In genomic region chr9:116162241-116162781, GRCh38 we compare ENCODE assay signal across 1 cellular context.
A peak's percentile ranks its signal among the peaks of the same experiment; 100 is the strongest.
TF ChIP-seq lines count a peak whose summit lies in the region.

No MANE protein-coding gene starts in this region.

TF ChIP-seq in K562, 482 proteins besides CTCF, POLR2A, EP300 and RAD21 (continued from another document):
- TF ChIP-seq ZNF280A (IDR thresholded peaks at IDR 0.05; ENCODE audit: low read depth, partially characterized antibody) (no peak), HNRNPUL1 (IDR thresholded peaks at IDR 0.05; ENCODE audit: low read length) (no peak), GATAD2B (IDR thresholded peaks at IDR 0.05; ENCODE audit: borderline replicate concordance) (no peak), CBFA2T3 (IDR thresholded peaks at IDR 0.05) (peak; percentile 50; the same call in 1 of the 2 replicates), MAFG (tag; conservative IDR thresholded peaks at IDR 0.05) (peak; percentile 87), SFPQ (IDR thresholded peaks at IDR 0.05; ENCODE audit: low read depth, low read length) (no peak), MAFK (IDR thresholded peaks at IDR 0.05; ENCODE audit: low read length) (peak; percentile 50; the same call in 1 of the 2 replicates), CEBPB (tag; IDR thresholded peaks at IDR 0.05) (peak; percentile 71), CBFA2T2 (conservative IDR thresholded peaks at IDR 0.05) (peak; percentile 17; the same call in 1 of the 2 replicates), ILK (tag; IDR thresholded peaks at IDR 0.05; ENCODE audit: borderline replicate concordance, low read depth) (no peak), MEIS2 (IDR thresholded peaks at IDR 0.05; ENCODE audit: partially characterized antibody) (no peak), BRD4 (IDR thresholded peaks at IDR 0.05) (no peak), CEBPG (CRISPR knock-in tag; IDR thresholded peaks at IDR 0.05) (no peak), CEBPG (tag; conservative IDR thresholded peaks at IDR 0.05 in 1 of 2, IDR thresholded peaks at IDR 0.05 in 1 of 2) (peak in 1 of 2 experiments; percentile 18; a peak in 1 of 4 replicates), HMBOX1 (IDR thresholded peaks at IDR 0.05) (peak; percentile 50; the same call in 1 of the 2 replicates), ZNF57 (CRISPR knock-in tag; IDR thresholded peaks at IDR 0.05) (no peak), ELF1 (tag; IDR thresholded peaks at IDR 0.05) (no peak), MAFF (IDR thresholded peaks at IDR 0.05; ENCODE audit: low read length) (peak; percentile 51), ZNF583 (CRISPR knock-in tag; IDR thresholded peaks at IDR 0.05) (no peak), ZFPM2 (CRISPR knock-in tag; IDR thresholded peaks at IDR 0.05) (no peak), ZNF197 (CRISPR knock-in tag; IDR thresholded peaks at IDR 0.05; ENCODE audit: low read depth) (no peak), SRSF9 (IDR thresholded peaks at IDR 0.05; ENCODE audit: borderline replicate concordance, low read depth, low read length) (no peak), CHD2 (IDR thresholded peaks at IDR 0.05; ENCODE audit: low read depth, low read length) (no peak), ZNF316 (IDR thresholded peaks at IDR 0.05) (peak; percentile 77), C11orf30 (IDR thresholded peaks at IDR 0.05; ENCODE audit: low read depth) (peak; percentile 82; the same call in 1 of the 2 replicates), TOE1 (IDR thresholded peaks at IDR 0.05; ENCODE audit: borderline replicate concordance) (no peak), TOE1 (CRISPR knock-in tag; IDR thresholded peaks at IDR 0.05; ENCODE audit: borderline replicate concordance, low read depth) (no peak), ZNF644 (tag; IDR thresholded peaks at IDR 0.05; ENCODE audit: low read depth) (no peak), TAL1 (IDR thresholded peaks at IDR 0.05) (peak; percentile 41; the same call in 1 of the 2 replicates), ESRRA (IDR thresholded peaks at IDR 0.05; ENCODE audit: borderline replicate concordance, low read depth) (peak; percentile 74; the same call in 1 of the 2 replicates), XRCC5 (IDR thresholded peaks at IDR 0.05; ENCODE audit: low read depth, low read length) (no peak), ZNF586 (CRISPR knock-in tag; conservative IDR thresholded peaks at IDR 0.05) (no peak), TRIM24 (IDR thresholded peaks at IDR 0.05) (peak in 1 of 2 experiments; percentile 46; a peak in 1 of 4 replicates), NR2C1 (IDR thresholded peaks at IDR 0.05) (no peak), NR2C1 (tag; IDR thresholded peaks at IDR 0.05) (0 out of 2 replicates have a peak, but pooled peaks have one; percentile 26), ZNF354B (CRISPR knock-in tag; IDR thresholded peaks at IDR 0.05) (no peak), SOX6 (IDR thresholded peaks at IDR 0.05) (no peak), MAX (CRISPR knock-in tag; IDR thresholded peaks at IDR 0.05) (no peak), PRPF4 (IDR thresholded peaks at IDR 0.05; ENCODE audit: insufficient read depth, low read depth, low read length, poor library complexity, severe bottlenecking) (no peak), ARID1B (IDR thresholded peaks at IDR 0.05) (peak; percentile 44; the same call in 1 of the 2 replicates), ZC3H8 (IDR thresholded peaks at IDR 0.05) (no peak), SP1 (CRISPR knock-in tag; IDR thresholded peaks at IDR 0.05) (no peak)
- TF ChIP-seq, protein P1, sequence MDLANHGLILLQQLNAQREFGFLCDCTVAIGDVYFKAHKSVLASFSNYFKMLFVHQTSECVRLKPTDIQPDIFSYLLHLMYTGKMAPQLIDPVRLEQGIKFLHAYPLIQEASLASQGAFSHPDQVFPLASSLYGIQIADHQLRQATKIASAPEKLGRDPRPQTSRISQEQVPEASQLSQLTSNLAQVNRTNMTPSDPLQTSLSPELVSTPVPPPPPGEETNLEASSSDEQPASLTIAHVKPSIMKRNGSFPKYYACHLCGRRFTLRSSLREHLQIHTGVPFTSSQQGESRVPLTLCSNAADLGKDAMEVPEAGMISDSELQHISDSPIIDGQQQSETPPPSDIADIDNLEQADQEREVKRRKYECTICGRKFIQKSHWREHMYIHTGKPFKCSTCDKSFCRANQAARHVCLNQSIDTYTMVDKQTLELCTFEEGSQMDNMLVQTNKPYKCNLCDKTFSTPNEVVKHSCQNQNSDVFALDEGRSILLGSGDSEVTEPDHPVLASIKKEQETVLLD (IDR thresholded peaks at IDR 0.05) = no peak
- TF ChIP-seq, protein P2, sequence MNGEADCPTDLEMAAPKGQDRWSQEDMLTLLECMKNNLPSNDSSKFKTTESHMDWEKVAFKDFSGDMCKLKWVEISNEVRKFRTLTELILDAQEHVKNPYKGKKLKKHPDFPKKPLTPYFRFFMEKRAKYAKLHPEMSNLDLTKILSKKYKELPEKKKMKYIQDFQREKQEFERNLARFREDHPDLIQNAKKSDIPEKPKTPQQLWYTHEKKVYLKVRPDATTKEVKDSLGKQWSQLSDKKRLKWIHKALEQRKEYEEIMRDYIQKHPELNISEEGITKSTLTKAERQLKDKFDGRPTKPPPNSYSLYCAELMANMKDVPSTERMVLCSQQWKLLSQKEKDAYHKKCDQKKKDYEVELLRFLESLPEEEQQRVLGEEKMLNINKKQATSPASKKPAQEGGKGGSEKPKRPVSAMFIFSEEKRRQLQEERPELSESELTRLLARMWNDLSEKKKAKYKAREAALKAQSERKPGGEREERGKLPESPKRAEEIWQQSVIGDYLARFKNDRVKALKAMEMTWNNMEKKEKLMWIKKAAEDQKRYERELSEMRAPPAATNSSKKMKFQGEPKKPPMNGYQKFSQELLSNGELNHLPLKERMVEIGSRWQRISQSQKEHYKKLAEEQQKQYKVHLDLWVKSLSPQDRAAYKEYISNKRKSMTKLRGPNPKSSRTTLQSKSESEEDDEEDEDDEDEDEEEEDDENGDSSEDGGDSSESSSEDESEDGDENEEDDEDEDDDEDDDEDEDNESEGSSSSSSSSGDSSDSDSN (IDR thresholded peaks at IDR 0.05; ENCODE audit: borderline replicate concordance in 1 of 2, low read depth in 2 of 2, low read length in 2 of 2) = no peak
- TF ChIP-seq, protein P3, sequence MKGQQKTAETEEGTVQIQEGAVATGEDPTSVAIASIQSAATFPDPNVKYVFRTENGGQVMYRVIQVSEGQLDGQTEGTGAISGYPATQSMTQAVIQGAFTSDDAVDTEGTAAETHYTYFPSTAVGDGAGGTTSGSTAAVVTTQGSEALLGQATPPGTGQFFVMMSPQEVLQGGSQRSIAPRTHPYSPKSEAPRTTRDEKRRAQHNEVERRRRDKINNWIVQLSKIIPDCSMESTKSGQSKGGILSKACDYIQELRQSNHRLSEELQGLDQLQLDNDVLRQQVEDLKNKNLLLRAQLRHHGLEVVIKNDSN (CRISPR knock-in tag; IDR thresholded peaks at IDR 0.05) = no peak
- TF ChIP-seq, protein P4, sequence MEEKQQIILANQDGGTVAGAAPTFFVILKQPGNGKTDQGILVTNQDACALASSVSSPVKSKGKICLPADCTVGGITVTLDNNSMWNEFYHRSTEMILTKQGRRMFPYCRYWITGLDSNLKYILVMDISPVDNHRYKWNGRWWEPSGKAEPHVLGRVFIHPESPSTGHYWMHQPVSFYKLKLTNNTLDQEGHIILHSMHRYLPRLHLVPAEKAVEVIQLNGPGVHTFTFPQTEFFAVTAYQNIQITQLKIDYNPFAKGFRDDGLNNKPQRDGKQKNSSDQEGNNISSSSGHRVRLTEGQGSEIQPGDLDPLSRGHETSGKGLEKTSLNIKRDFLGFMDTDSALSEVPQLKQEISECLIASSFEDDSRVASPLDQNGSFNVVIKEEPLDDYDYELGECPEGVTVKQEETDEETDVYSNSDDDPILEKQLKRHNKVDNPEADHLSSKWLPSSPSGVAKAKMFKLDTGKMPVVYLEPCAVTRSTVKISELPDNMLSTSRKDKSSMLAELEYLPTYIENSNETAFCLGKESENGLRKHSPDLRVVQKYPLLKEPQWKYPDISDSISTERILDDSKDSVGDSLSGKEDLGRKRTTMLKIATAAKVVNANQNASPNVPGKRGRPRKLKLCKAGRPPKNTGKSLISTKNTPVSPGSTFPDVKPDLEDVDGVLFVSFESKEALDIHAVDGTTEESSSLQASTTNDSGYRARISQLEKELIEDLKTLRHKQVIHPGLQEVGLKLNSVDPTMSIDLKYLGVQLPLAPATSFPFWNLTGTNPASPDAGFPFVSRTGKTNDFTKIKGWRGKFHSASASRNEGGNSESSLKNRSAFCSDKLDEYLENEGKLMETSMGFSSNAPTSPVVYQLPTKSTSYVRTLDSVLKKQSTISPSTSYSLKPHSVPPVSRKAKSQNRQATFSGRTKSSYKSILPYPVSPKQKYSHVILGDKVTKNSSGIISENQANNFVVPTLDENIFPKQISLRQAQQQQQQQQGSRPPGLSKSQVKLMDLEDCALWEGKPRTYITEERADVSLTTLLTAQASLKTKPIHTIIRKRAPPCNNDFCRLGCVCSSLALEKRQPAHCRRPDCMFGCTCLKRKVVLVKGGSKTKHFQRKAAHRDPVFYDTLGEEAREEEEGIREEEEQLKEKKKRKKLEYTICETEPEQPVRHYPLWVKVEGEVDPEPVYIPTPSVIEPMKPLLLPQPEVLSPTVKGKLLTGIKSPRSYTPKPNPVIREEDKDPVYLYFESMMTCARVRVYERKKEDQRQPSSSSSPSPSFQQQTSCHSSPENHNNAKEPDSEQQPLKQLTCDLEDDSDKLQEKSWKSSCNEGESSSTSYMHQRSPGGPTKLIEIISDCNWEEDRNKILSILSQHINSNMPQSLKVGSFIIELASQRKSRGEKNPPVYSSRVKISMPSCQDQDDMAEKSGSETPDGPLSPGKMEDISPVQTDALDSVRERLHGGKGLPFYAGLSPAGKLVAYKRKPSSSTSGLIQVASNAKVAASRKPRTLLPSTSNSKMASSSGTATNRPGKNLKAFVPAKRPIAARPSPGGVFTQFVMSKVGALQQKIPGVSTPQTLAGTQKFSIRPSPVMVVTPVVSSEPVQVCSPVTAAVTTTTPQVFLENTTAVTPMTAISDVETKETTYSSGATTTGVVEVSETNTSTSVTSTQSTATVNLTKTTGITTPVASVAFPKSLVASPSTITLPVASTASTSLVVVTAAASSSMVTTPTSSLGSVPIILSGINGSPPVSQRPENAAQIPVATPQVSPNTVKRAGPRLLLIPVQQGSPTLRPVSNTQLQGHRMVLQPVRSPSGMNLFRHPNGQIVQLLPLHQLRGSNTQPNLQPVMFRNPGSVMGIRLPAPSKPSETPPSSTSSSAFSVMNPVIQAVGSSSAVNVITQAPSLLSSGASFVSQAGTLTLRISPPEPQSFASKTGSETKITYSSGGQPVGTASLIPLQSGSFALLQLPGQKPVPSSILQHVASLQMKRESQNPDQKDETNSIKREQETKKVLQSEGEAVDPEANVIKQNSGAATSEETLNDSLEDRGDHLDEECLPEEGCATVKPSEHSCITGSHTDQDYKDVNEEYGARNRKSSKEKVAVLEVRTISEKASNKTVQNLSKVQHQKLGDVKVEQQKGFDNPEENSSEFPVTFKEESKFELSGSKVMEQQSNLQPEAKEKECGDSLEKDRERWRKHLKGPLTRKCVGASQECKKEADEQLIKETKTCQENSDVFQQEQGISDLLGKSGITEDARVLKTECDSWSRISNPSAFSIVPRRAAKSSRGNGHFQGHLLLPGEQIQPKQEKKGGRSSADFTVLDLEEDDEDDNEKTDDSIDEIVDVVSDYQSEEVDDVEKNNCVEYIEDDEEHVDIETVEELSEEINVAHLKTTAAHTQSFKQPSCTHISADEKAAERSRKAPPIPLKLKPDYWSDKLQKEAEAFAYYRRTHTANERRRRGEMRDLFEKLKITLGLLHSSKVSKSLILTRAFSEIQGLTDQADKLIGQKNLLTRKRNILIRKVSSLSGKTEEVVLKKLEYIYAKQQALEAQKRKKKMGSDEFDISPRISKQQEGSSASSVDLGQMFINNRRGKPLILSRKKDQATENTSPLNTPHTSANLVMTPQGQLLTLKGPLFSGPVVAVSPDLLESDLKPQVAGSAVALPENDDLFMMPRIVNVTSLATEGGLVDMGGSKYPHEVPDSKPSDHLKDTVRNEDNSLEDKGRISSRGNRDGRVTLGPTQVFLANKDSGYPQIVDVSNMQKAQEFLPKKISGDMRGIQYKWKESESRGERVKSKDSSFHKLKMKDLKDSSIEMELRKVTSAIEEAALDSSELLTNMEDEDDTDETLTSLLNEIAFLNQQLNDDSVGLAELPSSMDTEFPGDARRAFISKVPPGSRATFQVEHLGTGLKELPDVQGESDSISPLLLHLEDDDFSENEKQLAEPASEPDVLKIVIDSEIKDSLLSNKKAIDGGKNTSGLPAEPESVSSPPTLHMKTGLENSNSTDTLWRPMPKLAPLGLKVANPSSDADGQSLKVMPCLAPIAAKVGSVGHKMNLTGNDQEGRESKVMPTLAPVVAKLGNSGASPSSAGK (IDR thresholded peaks at IDR 0.05) = 0 out of 2 replicates have a peak, but pooled peaks have one; percentile 27
